In the genomic region with DNA sequence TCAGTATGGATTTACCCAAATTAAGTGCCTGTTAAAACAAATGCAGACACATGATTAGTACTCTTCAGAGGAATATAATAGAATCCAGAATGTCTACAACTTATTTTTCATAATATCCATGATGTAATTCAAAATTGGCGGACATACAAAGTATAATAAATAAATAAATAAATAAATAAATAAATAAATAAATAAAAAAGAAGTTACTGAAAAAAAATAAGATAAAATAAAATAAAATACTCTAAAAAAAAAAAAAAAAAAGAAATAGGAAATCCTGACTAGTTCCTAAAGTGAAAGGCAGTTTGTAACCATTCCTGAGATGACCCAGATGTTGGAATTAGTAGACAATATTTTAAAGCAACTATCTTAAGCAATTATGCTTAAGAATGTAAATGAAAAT, we compare ENCODE assay signal across 27 cellular contexts.
"Had no signal": no experiment of that assay in that cellular context is flagged by ENCODE, and none has a peak within 500 bp of the region (broad histone marks: within the 10 kb centered on the region; RNA-seq: fewer than 3 reads in every experiment).

No MANE protein-coding gene starts in this region.

- H3K4me3 Mint-ChIP-seq: naive thymus-derived CD8-positive, alpha-beta T cell; nephron; neural crest cell; stimulated activated effector memory CD8-positive, alpha-beta T cell treated with anti-CD3 and anti-CD28 coated beads, Interleukin-12 subunit alpha, Interleukin-12 subunit beta, amount 100 ng/mL, for 72 hours; stimulated activated naive CD8-positive, alpha-beta T cell treated with anti-CD3 and anti-CD28 coated beads, Interleukin-15, amount 100 ng/mL, for 72 hours; type B pancreatic cell had no signal

- H3K4me3 ChIP-seq: hepatocyte, left lung, lower lobe of right lung, pancreas, prostate gland, skin epidermis, spleen, tibial nerve, uterus had no signal

- H3K27me3 ChIP-seq: hepatocyte, left lung, pancreas, spleen, tibial nerve, uterus had no signal

- H3K27ac Mint-ChIP-seq: naive thymus-derived CD8-positive, alpha-beta T cell; nephron; stimulated activated effector memory CD8-positive, alpha-beta T cell treated with anti-CD3 and anti-CD28 coated beads, Interleukin-12 subunit alpha, Interleukin-12 subunit beta, amount 100 ng/mL, for 72 hours; stimulated activated naive CD8-positive, alpha-beta T cell treated with anti-CD3 and anti-CD28 coated beads, Interleukin-15, amount 100 ng/mL, for 72 hours; type B pancreatic cell had no signal

- DNase-seq: left colon; left lung; lower lobe of right lung; mammary epithelial cell; mesenchymal stem cell; naive thymus-derived CD8-positive, alpha-beta T cell; nucleus accumbens; pancreas; posterior cingulate gyrus; retina; right cardiac atrium; spleen; stimulated activated CD4-positive, alpha-beta T cell treated with anti-CD3 and anti-CD28 coated beads, Interleukin-4, amount 100 ng/mL, for 24 hours; stimulated activated naive CD4-positive, alpha-beta T cell treated with Interleukin-2 at 50 U/mL for 16 hours; stimulated activated naive CD8-positive, alpha-beta T cell treated with anti-CD3 and anti-CD28 coated beads, Interleukin-15, amount 100 ng/mL, for 72 hours; substantia nigra; uterus had no signal

- FAIRE-seq: keratinocyte, pancreas had no signal

- H3K79me2 ChIP-seq: hepatocyte had no signal

- H3K27me3 Mint-ChIP-seq: stimulated activated naive CD8-positive, alpha-beta T cell treated with anti-CD3 and anti-CD28 coated beads, Interleukin-15, amount 100 ng/mL, for 72 hours; type B pancreatic cell had no signal

- H3K36me3 Mint-ChIP-seq: naive thymus-derived CD8-positive, alpha-beta T cell; stimulated activated effector memory CD8-positive, alpha-beta T cell treated with anti-CD3 and anti-CD28 coated beads, Interleukin-12 subunit alpha, Interleukin-12 subunit beta, amount 100 ng/mL, for 72 hours; type B pancreatic cell had no signal

- H3K9me3 ChIP-seq: prostate gland, uterus had no signal

- ATAC-seq: left colon; left lung; lower lobe of right lung; naive thymus-derived CD8-positive, alpha-beta T cell; pancreas; right cardiac atrium; sciatic nerve; stimulated activated effector memory CD8-positive, alpha-beta T cell treated with anti-CD3 and anti-CD28 coated beads, Interleukin-12 subunit alpha, Interleukin-12 subunit beta, amount 100 ng/mL, for 72 hours; stimulated activated naive CD8-positive, alpha-beta T cell treated with anti-CD3 and anti-CD28 coated beads, Interleukin-15, amount 100 ng/mL, for 72 hours had no signal

- H3K4me1 ChIP-seq: left lung, lower lobe of right lung, pancreas, prostate gland, spleen, tibial nerve, uterus had no signal

- H3K27ac ChIP-seq: hepatocyte, left lung, lower lobe of right lung, pancreas, prostate gland, skin epidermis, spleen, tibial nerve, uterus had no signal

- H2AFZ ChIP-seq: hepatocyte had no signal

- H3K4me1 Mint-ChIP-seq: naive thymus-derived CD8-positive, alpha-beta T cell; nephron; neural crest cell; stimulated activated effector memory CD8-positive, alpha-beta T cell treated with anti-CD3 and anti-CD28 coated beads, Interleukin-12 subunit alpha, Interleukin-12 subunit beta, amount 100 ng/mL, for 72 hours; stimulated activated naive CD8-positive, alpha-beta T cell treated with anti-CD3 and anti-CD28 coated beads, Interleukin-15, amount 100 ng/mL, for 72 hours had no signal

- H3K36me3 ChIP-seq: left lung, lower lobe of right lung, pancreas, prostate gland, spleen, tibial nerve, uterus had no signal

- H3K4me2 ChIP-seq: hepatocyte had no signal

- H3K9me3 Mint-ChIP-seq: type B pancreatic cell had no signal
